Comparison of ENCODE assay signal across 7 cellular contexts in the genomic region with DNA sequence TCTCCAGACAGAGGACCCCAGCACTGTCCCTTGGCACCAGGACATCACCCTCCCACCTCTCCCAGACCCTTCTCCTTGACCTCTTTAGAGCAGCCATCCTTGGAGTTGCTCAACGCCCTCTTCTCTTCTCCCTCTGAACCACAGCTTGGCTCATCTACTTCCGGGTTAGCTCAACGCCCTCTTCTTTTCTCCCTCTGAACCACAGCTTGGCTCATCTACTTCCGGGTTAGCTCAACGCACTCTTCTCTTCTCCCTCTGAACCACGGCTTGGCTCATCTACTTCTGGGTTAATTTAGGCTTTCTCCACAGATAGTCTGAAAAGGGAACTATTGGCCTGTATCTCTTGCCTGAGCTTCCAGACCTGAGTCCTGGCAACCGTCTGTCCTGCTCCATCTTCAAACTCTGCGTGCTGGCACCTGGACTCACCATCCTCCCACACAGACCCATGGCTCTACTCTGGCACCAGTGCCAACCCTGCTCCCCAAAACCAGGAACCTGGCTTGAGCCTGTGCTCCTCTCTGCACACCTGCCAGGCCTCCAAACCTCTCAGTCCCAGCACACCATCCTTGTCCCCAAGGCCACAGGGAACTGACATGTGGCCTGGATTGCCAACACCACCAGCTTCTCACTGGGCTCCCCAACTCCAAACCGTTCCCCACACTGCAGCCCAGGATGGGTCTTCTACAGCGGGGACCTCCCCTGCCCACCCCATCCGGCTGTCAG. TPM values are rescaled to one million over a fixed set of nuclear protein-coding genes. Genes with fewer than 3 reads are reported as not detected.
DNase-seq lines count a peak whose midpoint lies in the region; ATAC-seq and TF ChIP-seq lines count a peak whose summit lies in the region.
"Had no signal": no experiment of that assay in that cellular context is flagged by ENCODE, and none has a peak within 500 bp of the region (broad histone marks: within the 10 kb centered on the region; RNA-seq: fewer than 3 reads in every experiment).

No MANE protein-coding gene starts in this region.

- peaks cover 14% of the 10 kb centered on the region for H4K20me1 ChIP-seq in PC-9 (ENCODE audit: insufficient read depth)

- ATAC-seq in right cardiac atrium, result peak; percentile 6 to 7

- 75% methylated on average over 11 of the region's 11 CpGs for WGBS in right cardiac atrium

- CTCF ChIA-PET in PC-9 (lab: Charles Lee), result interaction anchor here (0.5 kb wide), 1 partner anchor 53 kb away, joined by 3 read pairs; no protein-coding TSS in a partner anchor

- H3K4me3 ChIP-seq in PC-9 (no peak overlapping the region), right cardiac atrium (ENCODE audit: low read length) (no peak overlapping the region)

- H3K36me3 ChIP-seq in PC-9 (ENCODE audit: low read depth), result no peaks in the 10 kb centered on the region

- DNase-seq in AML-193 (lab: John Stamatoyannopoulos, UW) (peak; percentile 91 to 93), PC-9 (no peak), right cardiac atrium (peak in 1 of 3 donors; percentile 23), NCI-H1417 treated with DMSO at 0.1 percent for 48 hours (lab: John Stamatoyannopoulos, UW) (no peak), germinal center (ENCODE audit: low spot score) (no peak), NCI-H1417 (lab: John Stamatoyannopoulos, UW) (no peak)
- DNase-seq: DMS79 had no signal

- peaks cover 33% of the 10 kb centered on the region for H3K4me1 ChIP-seq in PC-9 (replicated peaks; ENCODE audit: insufficient read depth)
- peaks cover 3% of the 10 kb centered on the region for H3K4me1 ChIP-seq in right cardiac atrium (ENCODE audit: control insufficient read depth, insufficient read depth, low read length)

- H2AFZ ChIP-seq in PC-9, result no peak overlapping the region

- no peaks in the 10 kb centered on the region for H3K27me3 ChIP-seq in PC-9 (ENCODE audit: insufficient read depth, low read depth)
- no peaks in the 10 kb centered on the region for H3K27me3 ChIP-seq in right cardiac atrium (ENCODE audit: control insufficient read depth, insufficient read depth)

- no TSS peak for BruUV-seq in PC-9 (replicated peaks; lab: Mats Ljungman, UMichigan)

- intact Hi-C loops in PC-9 (cut with micrococcal nuclease; ENCODE audit: unreplicated experiment) (loop anchor here (2.0 kb wide), 1 partner anchor 59 kb away; no protein-coding TSS in a partner anchor), right cardiac atrium (cut with DNase I) (no loop called here)

- H3F3A ChIP-seq in PC-9 (ENCODE audit: insufficient read depth, low read depth), result peaks cover 30% of the 10 kb centered on the region

- no peaks in the 10 kb centered on the region for H3K9me2 ChIP-seq in PC-9 (ENCODE audit: insufficient read depth)

- peak overlapping the region; percentile 68 for H3K4me2 ChIP-seq in PC-9

- POLR2A ChIA-PET in PC-9 (lab: Charles Lee; ENCODE audit: unreplicated experiment), result interaction anchor here (0.6 kb wide), 1 partner anchor 91 kb away, joined by 8 read pairs; no protein-coding TSS in a partner anchor

- H3K27ac ChIP-seq in PC-9 (peak overlapping the region; percentile 64), right cardiac atrium (ENCODE audit: low read length) (no peak overlapping the region)

- TF ChIP-seq CTCF in PC-9 (conservative IDR thresholded peaks at IDR 0.05), result no peak

- peaks cover 28% of the 10 kb centered on the region; the same call in 1 of the 2 replicates for H3K79me2 ChIP-seq in PC-9 (ENCODE audit: low read depth)

- no peaks in the 10 kb centered on the region for H3K9me3 ChIP-seq in PC-9 (ENCODE audit: insufficient read depth, low read depth)
- no peaks in the 10 kb centered on the region for H3K9me3 ChIP-seq in right cardiac atrium (ENCODE audit: control insufficient read depth, low read length)

RNA-seq across cellular contexts. Expression of gene FAAP100, which starts 25.3 kb away (rescaled TPM):
- total RNA-seq in PC-9 (2021) (34.0 and 43.8 TPM in 2 replicates), right cardiac atrium (10 to 100 TPM; 12.0 to 15.3 (median 13.5) TPM)
- polyA plus RNA-seq in right cardiac atrium, result 13.0 TPM

RNA-seq across cellular contexts. Expression of gene FSCN2, which starts 49.3 kb away (rescaled TPM):
- total RNA-seq in PC-9 (2021), result 4.3 and 11.5 TPM in 2 replicates
- total RNA-seq in right cardiac atrium, result under 1 TPM; 0.45 to 0.63 (median 0.53) TPM
- polyA plus RNA-seq in right cardiac atrium, result 0.48 TPM

RNA-seq across cellular contexts. Expression of gene NPLOC4, which starts 59.5 kb away (rescaled TPM):
- total RNA-seq in PC-9 (2021), result 154 and 208 TPM in 2 replicates
- 100 to 1,000 TPM in 1 of 4 donors, 10 to 100 TPM in 3; 83.5 to 106 (median 89.5) TPM for total RNA-seq in right cardiac atrium
- 36.8 TPM for polyA plus RNA-seq in right cardiac atrium

RNA-seq across cellular contexts. Expression of gene TSPAN10, which starts 59.6 kb away (rescaled TPM):
- total RNA-seq in PC-9 (2021) (8.6 and 15.0 TPM in 2 replicates), right cardiac atrium (under 1 TPM in 2 of 4 donors, not detected in 2; 0.24 to 0.31 TPM)
- polyA plus RNA-seq in right cardiac atrium, result 0.27 TPM

Comparison
In these comparisons a context has a peak if more than half of its experiments do, and no peak if none do; other contexts are left out.
1. DNase-seq: peak in AML-193 (2 of 2); none in PC-9 (0 of 2), NCI-H1417 treated with DMSO at 0.1 percent for 48 hours (single experiment), germinal center (single experiment) and NCI-H1417 (0 of 3).